Comparison of ENCODE assay signal across 6 cellular contexts in genomic region chr12:49603721-49604120, GRCh38.
"Had no signal": no experiment of that assay in that cellular context is flagged by ENCODE, and none has a peak within 500 bp of the region (broad histone marks: within the 10 kb centered on the region; RNA-seq: fewer than 3 reads in every experiment).

No MANE protein-coding gene starts in this region.

- DNase-seq: GM23248, GOT3, IMR-90 had no signal

- H3K36me3 ChIP-seq: HAP-1 had no signal

- H3K27ac ChIP-seq: GM23248 had no signal

- ATAC-seq: HCT116, K562 had no signal

- H3K4me1 ChIP-seq: HAP-1 had no signal

- H3K9me3 ChIP-seq: HAP-1 had no signal

- H3K4me3 ChIP-seq: GM23248, HAP-1, K562 had no signal
